21 cellular contexts compared by ENCODE assay signal in the genomic region with DNA sequence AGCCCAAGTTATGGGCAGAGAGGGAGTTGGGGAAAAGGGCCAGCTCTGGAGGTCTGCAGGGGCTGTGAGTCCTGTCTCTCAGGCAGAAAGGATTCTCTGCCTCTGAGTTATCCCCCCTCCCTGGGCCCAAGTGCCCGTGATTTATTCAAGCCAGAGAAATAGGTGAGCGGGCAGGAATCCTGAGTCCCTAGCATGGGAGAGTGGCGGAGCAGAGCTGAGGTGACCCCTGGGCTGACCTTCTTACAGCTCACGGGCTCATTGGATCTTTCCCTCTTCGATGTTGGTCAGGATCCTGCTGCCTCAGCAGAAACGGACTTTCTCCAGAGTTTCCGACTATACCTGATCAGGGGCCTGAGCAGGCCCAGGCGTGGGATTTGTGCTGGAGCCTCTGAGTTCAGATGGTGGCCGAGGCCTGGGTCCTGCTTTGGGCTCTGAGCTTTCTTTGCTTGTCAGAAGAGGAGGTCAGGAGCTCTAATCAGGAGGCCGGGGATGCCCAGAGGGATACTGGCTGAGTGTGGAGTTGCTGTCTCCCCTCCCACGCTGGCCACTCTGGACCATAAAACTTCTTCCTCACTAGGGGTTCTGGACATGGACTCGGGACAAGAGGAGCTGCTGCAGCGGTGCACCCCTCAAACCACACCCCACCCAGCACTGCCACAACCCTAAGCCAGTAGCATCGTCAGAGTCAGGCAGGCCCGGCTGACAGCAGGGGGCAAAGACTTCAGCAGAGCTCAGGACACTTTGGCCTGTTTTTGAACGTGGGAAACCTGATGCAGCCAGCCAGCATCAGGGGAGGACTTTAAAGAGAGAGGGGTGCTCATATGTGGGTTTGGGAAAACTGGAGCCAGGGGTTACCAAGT. TPM values are rescaled to one million over a fixed set of nuclear protein-coding genes. Genes with fewer than 3 reads are reported as not detected.
"Had no signal": no experiment of that assay in that cellular context is flagged by ENCODE, and none has a peak within 500 bp of the region (broad histone marks: within the 10 kb centered on the region; RNA-seq: fewer than 3 reads in every experiment).

No MANE protein-coding gene starts in this region.

- H3K9me3 ChIP-seq: body of pancreas, colonic mucosa, upper lobe of left lung had no signal

- H3K27me3 ChIP-seq: body of pancreas, upper lobe of left lung had no signal

- H3K27ac Mint-ChIP-seq: activated B cell treated with CpG ODN at 0.5 μM for 24 hours; activated CD4-positive, alpha-beta memory T cell treated with anti-CD3 and anti-CD28 coated beads for 36 hours; activated naive CD8-positive, alpha-beta T cell treated with anti-CD3 and anti-CD28 coated beads, Interleukin-2, amount 10 ng/mL, durations not matched to agents 7 days and 5 days; activated T-helper 17 cell treated with anti-CD3 and anti-CD28 coated beads, Interleukin-2, amount 50 U/mL, for 72 hours; natural killer cell; stimulated activated naive CD8-positive, alpha-beta T cell treated with anti-CD3 and anti-CD28 coated beads, Interleukin-15, amount 100 ng/mL, for 72 hours had no signal

- FAIRE-seq: endometrium had no signal

- DNase-seq: activated B cell treated with CpG ODN at 0.5 μM for 24 hours; activated CD4-positive, alpha-beta memory T cell treated with anti-CD3 and anti-CD28 coated beads for 36 hours; activated CD4-positive, alpha-beta T cell treated with anti-CD3 and anti-CD28 coated beads for 4 hours; activated naive CD4-positive, alpha-beta T cell; activated naive CD8-positive, alpha-beta T cell treated with anti-CD3 and anti-CD28 coated beads, Interleukin-2, amount 10 ng/mL, durations not matched to agents 7 days and 5 days; body of pancreas; central memory CD4-positive, alpha-beta T cell; colonic mucosa; erythroblast; foreskin melanocyte; kidney glomerular epithelial cell; mesendoderm; natural killer cell; stimulated activated CD4-positive, alpha-beta T cell treated with anti-CD3 and anti-CD28 coated beads, Interleukin-4, amount 100 ng/mL, for 1 hour; stimulated activated naive CD8-positive, alpha-beta T cell treated with anti-CD3 and anti-CD28 coated beads, Interleukin-15, amount 100 ng/mL, for 72 hours; T-cell; upper lobe of left lung had no signal

- H3K27ac ChIP-seq: body of pancreas, colonic mucosa, upper lobe of left lung had no signal

- H3K4me2 ChIP-seq: smooth muscle cell had no signal

- H3K9me3 Mint-ChIP-seq: activated B cell treated with CpG ODN at 0.5 μM for 24 hours; activated CD4-positive, alpha-beta memory T cell treated with anti-CD3 and anti-CD28 coated beads for 36 hours; activated naive CD8-positive, alpha-beta T cell treated with anti-CD3 and anti-CD28 coated beads, Interleukin-2, amount 10 ng/mL, durations not matched to agents 7 days and 5 days; activated T-helper 17 cell treated with anti-CD3 and anti-CD28 coated beads, Interleukin-2, amount 50 U/mL, for 72 hours; natural killer cell; stimulated activated naive CD8-positive, alpha-beta T cell treated with anti-CD3 and anti-CD28 coated beads, Interleukin-15, amount 100 ng/mL, for 72 hours; T-cell had no signal

- H3K36me3 Mint-ChIP-seq: activated CD4-positive, alpha-beta memory T cell treated with anti-CD3 and anti-CD28 coated beads for 36 hours; activated naive CD8-positive, alpha-beta T cell treated with anti-CD3 and anti-CD28 coated beads, Interleukin-2, amount 10 ng/mL, durations not matched to agents 7 days and 5 days; natural killer cell; T-cell had no signal

- H3K36me3 ChIP-seq: colonic mucosa, upper lobe of left lung had no signal

- H3K4me3 Mint-ChIP-seq: activated B cell treated with CpG ODN at 0.5 μM for 24 hours; activated CD4-positive, alpha-beta memory T cell treated with anti-CD3 and anti-CD28 coated beads for 36 hours; activated naive CD8-positive, alpha-beta T cell treated with anti-CD3 and anti-CD28 coated beads, Interleukin-2, amount 10 ng/mL, durations not matched to agents 7 days and 5 days; activated T-helper 17 cell treated with anti-CD3 and anti-CD28 coated beads, Interleukin-2, amount 50 U/mL, for 72 hours; natural killer cell; stimulated activated naive CD8-positive, alpha-beta T cell treated with anti-CD3 and anti-CD28 coated beads, Interleukin-15, amount 100 ng/mL, for 72 hours; T-cell had no signal

- H3K4me3 ChIP-seq: body of pancreas, colonic mucosa, smooth muscle cell, upper lobe of left lung had no signal

- H3K4me1 ChIP-seq: body of pancreas, colonic mucosa had no signal

RNA-seq across cellular contexts. Expression of a gene that starts 9.9 kb away (rescaled TPM):
- total RNA-seq: activated B cell treated with CpG ODN at 0.5 μM for 24 hours, pulmonary artery endothelial cell had no signal
